In the genomic region with DNA sequence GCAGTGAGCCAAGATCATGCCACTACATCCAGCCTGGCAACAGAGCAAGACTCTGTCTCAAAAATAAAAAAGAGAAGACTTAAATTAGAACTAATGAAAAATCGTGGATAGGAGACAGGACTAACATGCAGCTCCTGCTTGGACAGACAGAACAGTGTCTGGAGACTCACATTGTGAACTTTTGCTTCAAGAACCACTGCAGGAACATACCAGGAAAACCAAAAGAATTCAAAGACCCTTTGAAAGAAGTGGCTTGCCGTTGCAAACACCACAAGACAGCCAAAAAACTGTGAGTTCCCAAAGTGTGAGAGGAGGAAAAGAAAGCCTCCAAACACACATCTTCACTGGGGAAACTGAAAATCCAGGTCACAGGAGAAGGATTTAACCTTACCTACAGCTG, we compare ENCODE assay signal across 1 cellular context.
TF ChIP-seq lines count a peak whose summit lies in the region.

No MANE protein-coding gene starts in this region.

TF ChIP-seq in IMR-90, 13 proteins besides CTCF, POLR2A, EP300 and RAD21:
- TF ChIP-seq SMC3 (IDR thresholded peaks at IDR 0.05; ENCODE audit: low read depth, low read length): no peak
- no peak for TF ChIP-seq CHD1 (IDR thresholded peaks at IDR 0.05; ENCODE audit: low read depth, low read length)
- no peak for TF ChIP-seq FOS (IDR thresholded peaks at IDR 0.05; ENCODE audit: low read depth, low read length)
- no peak for TF ChIP-seq NFE2L2 (IDR thresholded peaks at IDR 0.05; ENCODE audit: low read depth, low read length)
- no peak for TF ChIP-seq MAFK (IDR thresholded peaks at IDR 0.05; ENCODE audit: low read depth, low read length)
- TF ChIP-seq, protein P1, sequence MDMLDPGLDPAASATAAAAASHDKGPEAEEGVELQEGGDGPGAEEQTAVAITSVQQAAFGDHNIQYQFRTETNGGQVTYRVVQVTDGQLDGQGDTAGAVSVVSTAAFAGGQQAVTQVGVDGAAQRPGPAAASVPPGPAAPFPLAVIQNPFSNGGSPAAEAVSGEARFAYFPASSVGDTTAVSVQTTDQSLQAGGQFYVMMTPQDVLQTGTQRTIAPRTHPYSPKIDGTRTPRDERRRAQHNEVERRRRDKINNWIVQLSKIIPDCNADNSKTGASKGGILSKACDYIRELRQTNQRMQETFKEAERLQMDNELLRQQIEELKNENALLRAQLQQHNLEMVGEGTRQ (IDR thresholded peaks at IDR 0.05; ENCODE audit: low read depth, low read length): no peak
- TF ChIP-seq MAZ (IDR thresholded peaks at IDR 0.05; ENCODE audit: borderline replicate concordance, low read depth, low read length): no peak
